Comparison of ENCODE assay signal across 14 cellular contexts in genomic region chr2:68768461-68768860, GRCh38. TPM values are rescaled to one million over a fixed set of nuclear protein-coding genes. Genes with fewer than 3 reads are reported as not detected.
DNase-seq lines count a peak whose midpoint lies in the region; ATAC-seq and TF ChIP-seq lines count a peak whose summit lies in the region.
"Had no signal": no experiment of that assay in that cellular context is flagged by ENCODE, and none has a peak within 500 bp of the region (broad histone marks: within the 10 kb centered on the region; RNA-seq: fewer than 3 reads in every experiment).

No MANE protein-coding gene starts in this region.

- peak overlapping the region; percentile 70 for H3K9ac ChIP-seq in Karpas-422 (ENCODE audit: low read length)
- H3K9ac ChIP-seq: neural progenitor cell had no signal

- ATAC-seq in body of pancreas, result no peak

- H2AFZ ChIP-seq in Karpas-422 (ENCODE audit: low read length), result no peak overlapping the region
- H2AFZ ChIP-seq: neural progenitor cell had no signal

- TF ChIP-seq POLR2A in spleen (IDR thresholded peaks at IDR 0.05) (no peak), body of pancreas (IDR thresholded peaks at IDR 0.05) (no peak)

- no peaks in the 10 kb centered on the region for H3K27me3 Mint-ChIP-seq in activated CD4-positive, alpha-beta T cell treated with anti-CD3 and anti-CD28 coated beads, Interleukin-2, amount 10 ng/mL, durations not matched to agents 24 days and 14 days
- H3K27me3 Mint-ChIP-seq in activated naive CD8-positive, alpha-beta T cell, result no peaks in the 10 kb centered on the region

- H3K4me1 Mint-ChIP-seq in activated CD4-positive, alpha-beta T cell treated with anti-CD3 and anti-CD28 coated beads, Interleukin-2, amount 10 ng/mL, durations not matched to agents 24 days and 14 days, result peaks cover 90% of the 10 kb centered on the region
- H3K4me1 Mint-ChIP-seq in activated naive CD8-positive, alpha-beta T cell (ENCODE audit: low read depth), result peaks cover 100% of the 10 kb centered on the region
- H3K4me1 Mint-ChIP-seq: neural progenitor cell had no signal

- peaks cover 3% of the 10 kb centered on the region; the same call in 1 of the 2 replicates for H3K36me3 ChIP-seq in Karpas-422 (ENCODE audit: insufficient read depth, low read length)
- no peaks in the 10 kb centered on the region for H3K36me3 ChIP-seq in spleen
- H3K36me3 ChIP-seq in body of pancreas (replicated peaks in 1 of 2; ENCODE audit: insufficient read depth in 1 of 2, low read depth in 2 of 2), result no peaks in the 10 kb centered on the region
- H3K36me3 ChIP-seq: HAP-1, neural progenitor cell, right atrium auricular region had no signal

- H3K27ac ChIP-seq in Karpas-422 (ENCODE audit: low read length) (peak overlapping the region; percentile 89), spleen (peak overlapping the region; percentile 89 to 98 (median 96)), body of pancreas (no peak overlapping the region)
- H3K27ac ChIP-seq: neural progenitor cell, right atrium auricular region had no signal

- H3K27me3 ChIP-seq in Karpas-422 (ENCODE audit: low read length) (no peaks in the 10 kb centered on the region), spleen (replicated peaks in 1 of 7) (no peaks in the 10 kb centered on the region), body of pancreas (no peaks in the 10 kb centered on the region)
- H3K27me3 ChIP-seq: neural progenitor cell, right atrium auricular region had no signal

- H4K20me1 ChIP-seq in Karpas-422 (ENCODE audit: insufficient read depth, low read depth, low read length), result no peaks in the 10 kb centered on the region

- H3K9me2 ChIP-seq in Karpas-422 (replicated peaks; ENCODE audit: insufficient read depth, low read length), result no peaks in the 10 kb centered on the region

- peaks cover 10% of the 10 kb centered on the region for H3K36me3 Mint-ChIP-seq in activated CD4-positive, alpha-beta T cell treated with anti-CD3 and anti-CD28 coated beads, Interleukin-2, amount 10 ng/mL, durations not matched to agents 24 days and 14 days (ENCODE audit: low read depth)
- peaks cover 9% of the 10 kb centered on the region for H3K36me3 Mint-ChIP-seq in activated naive CD8-positive, alpha-beta T cell
- H3K36me3 Mint-ChIP-seq: neural progenitor cell had no signal

- DNase-seq in activated CD4-positive, alpha-beta T cell treated with anti-CD3 and anti-CD28 coated beads, Interleukin-2, amount 10 ng/mL, durations not matched to agents 24 days and 14 days, result peak; percentile 60
- no peak for DNase-seq in activated CD4-positive, alpha-beta T cell treated with anti-CD3 and anti-CD28 coated beads, Interleukin-2, amount 50 U/mL, for 4 hours
- peak; percentile 78 for DNase-seq in Karpas-422
- DNase-seq in spleen, result no peak
- no peak for DNase-seq in NCI-H1417 (lab: John Stamatoyannopoulos, UW)
- no peak for DNase-seq in body of pancreas
- no peak for DNase-seq in iPS-NIHi11 (ENCODE audit: low spot score)
- DNase-seq: activated CD4-positive, alpha-beta T cell treated with anti-CD3 and anti-CD28 coated beads for 4 hours; endodermal cell; stimulated activated CD4-positive, alpha-beta T cell treated with anti-CD3 and anti-CD28 coated beads, Interleukin-1b, Interleukin-23, amount 100 ng/mL, for 48 hours had no signal

- peak overlapping the region; percentile 71 for H3K4me3 Mint-ChIP-seq in activated CD4-positive, alpha-beta T cell treated with anti-CD3 and anti-CD28 coated beads, Interleukin-2, amount 10 ng/mL, durations not matched to agents 24 days and 14 days
- H3K4me3 Mint-ChIP-seq in activated naive CD8-positive, alpha-beta T cell, result peak overlapping the region; percentile 88
- H3K4me3 Mint-ChIP-seq: endodermal cell, neural progenitor cell had no signal

- H3K4me1 ChIP-seq in Karpas-422 (ENCODE audit: low read length) (peaks cover 100% of the 10 kb centered on the region), spleen (peaks cover 95 to 100% (median 100%) of the 10 kb centered on the region in 6 donors), body of pancreas (peaks cover 20% of the 10 kb centered on the region)
- H3K4me1 ChIP-seq: HAP-1, neural progenitor cell had no signal

- 42 to 61% (median 51%) methylated on average over 3 of the region's 3 CpGs for WGBS in spleen, 5 donors
- WGBS in body of pancreas, 2 donors, result 68 to 73% methylated on average over 3 of the region's 3 CpGs

- no peak for TF ChIP-seq CTCF in spleen (IDR thresholded peaks at IDR 0.05 in 8 of 11, conservative IDR thresholded peaks at IDR 0.05 in 3 of 11)
- TF ChIP-seq CTCF in body of pancreas (IDR thresholded peaks at IDR 0.05), result no peak

- intact Hi-C loops in activated CD4-positive, alpha-beta T cell treated with anti-CD3 and anti-CD28 coated beads, Interleukin-2, amount 10 ng/mL, durations not matched to agents 24 days and 14 days (cut with micrococcal nuclease), result loop anchor here (5.0 to 10.0 kb wide), 2 partner anchors 516 to 1316 kb away; partner anchors contain the start of genes PCBP1 and PPP3R1
- intact Hi-C loops in spleen (cut with DNase I; ENCODE audit: low total_unique reads), result no loop called here
- intact Hi-C loops in body of pancreas (cut with DNase I), result no loop called here

- H3K4me3 ChIP-seq in Karpas-422 (ENCODE audit: low read length), result peak overlapping the region; percentile 58
- H3K4me3 ChIP-seq in spleen, result peak overlapping the region in 2 of 8 donors; percentile 1 to 58
- H3K4me3 ChIP-seq in body of pancreas, result no peak overlapping the region
- H3K4me3 ChIP-seq: HAP-1, neural progenitor cell, right atrium auricular region had no signal

- peaks cover 98% of the 10 kb centered on the region for H3K79me2 ChIP-seq in Karpas-422 (ENCODE audit: low read length)

- H3K27ac Mint-ChIP-seq in activated CD4-positive, alpha-beta T cell treated with anti-CD3 and anti-CD28 coated beads, Interleukin-2, amount 10 ng/mL, durations not matched to agents 24 days and 14 days, result peak overlapping the region; percentile 95
- peak overlapping the region; percentile 99 for H3K27ac Mint-ChIP-seq in activated naive CD8-positive, alpha-beta T cell
- H3K27ac Mint-ChIP-seq: endodermal cell, neural progenitor cell had no signal

- peak overlapping the region; percentile 69 for H3K4me2 ChIP-seq in Karpas-422 (ENCODE audit: low read depth, low read length, poor library complexity, severe bottlenecking)
- H3K4me2 ChIP-seq: neural progenitor cell had no signal

- H3K9me3 Mint-ChIP-seq in activated CD4-positive, alpha-beta T cell treated with anti-CD3 and anti-CD28 coated beads, Interleukin-2, amount 10 ng/mL, durations not matched to agents 24 days and 14 days, result no peaks in the 10 kb centered on the region
- H3K9me3 Mint-ChIP-seq in activated naive CD8-positive, alpha-beta T cell (ENCODE audit: low read depth), result no peaks in the 10 kb centered on the region
- H3K9me3 Mint-ChIP-seq: endodermal cell, neural progenitor cell had no signal

- no peaks in the 10 kb centered on the region for H3K9me3 ChIP-seq in Karpas-422 (ENCODE audit: low read length)
- no peaks in the 10 kb centered on the region for H3K9me3 ChIP-seq in spleen
- H3K9me3 ChIP-seq in body of pancreas, result no peaks in the 10 kb centered on the region
- H3K9me3 ChIP-seq: HAP-1, right atrium auricular region had no signal

RNA-seq across cellular contexts. Expression of gene ARHGAP25, which starts 33.9 kb away (rescaled TPM):
- total RNA-seq in activated CD4-positive, alpha-beta T cell treated with anti-CD3 and anti-CD28 coated beads, Interleukin-2, amount 10 ng/mL, durations not matched to agents 24 days and 14 days, result 37.8 and 42.2 TPM in 2 replicates
- 172 and 213 TPM in 2 replicates for total RNA-seq in Karpas-422 (2014; rRNA removed; shearing (Covaris generic); ENCODE audit: low replicate concordance)
- total RNA-seq in spleen (100 to 1,000 TPM; 119 to 173 (median 144) TPM), body of pancreas (1 to 10 TPM; 4.2 to 6.6 TPM)
- 100 to 1,000 TPM in 2 of 3 donors, 10 to 100 TPM in 1; 72.0 to 111 (median 103) TPM for polyA plus RNA-seq in spleen

Comparison
In these comparisons a context has a peak if more than half of its experiments do, and no peak if none do; other contexts are left out.
1. DNase-seq: peak in activated CD4-positive, alpha-beta T cell treated with anti-CD3 and anti-CD28 coated beads, Interleukin-2, amount 10 ng/mL, durations not matched to agents 24 days and 14 days (single experiment) and Karpas-422 (single experiment); none in activated CD4-positive, alpha-beta T cell treated with anti-CD3 and anti-CD28 coated beads, Interleukin-2, amount 50 U/mL, for 4 hours (0 of 2), spleen (single experiment), NCI-H1417 (0 of 3), body of pancreas (0 of 4) and iPS-NIHi11 (single experiment).
2. H3K27ac ChIP-seq: peak in Karpas-422 (single experiment) and spleen (8 of 8); none in body of pancreas (0 of 4).